Comparison of ENCODE assay signal across 14 cellular contexts in the genomic region with DNA sequence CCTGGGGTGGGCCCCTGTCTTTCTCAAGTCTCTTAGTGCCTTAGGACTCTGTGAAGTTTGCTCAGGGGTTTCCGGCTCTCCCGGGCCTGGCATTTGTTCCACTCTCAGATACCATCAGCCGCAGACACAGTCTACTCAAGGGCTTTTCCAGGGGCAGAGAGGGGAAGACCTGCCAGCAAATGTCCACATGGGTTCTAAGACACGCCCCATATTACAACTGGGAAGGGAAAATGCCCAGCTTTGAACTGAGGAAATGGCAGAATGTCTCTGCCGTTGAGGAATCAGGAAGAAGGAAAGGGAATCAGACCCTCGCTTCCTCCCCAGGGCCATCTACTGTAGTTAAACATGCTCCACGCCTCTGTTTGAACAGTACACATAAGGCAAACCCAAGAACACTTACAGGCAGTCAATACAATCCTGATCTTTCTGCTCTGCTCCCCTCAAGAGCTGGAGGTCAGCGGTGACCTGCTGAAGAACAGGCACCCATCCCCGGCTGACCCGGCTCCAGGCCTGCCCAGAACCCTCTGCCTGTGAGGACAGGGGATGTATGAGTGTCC. TPM values are rescaled to one million over a fixed set of nuclear protein-coding genes. Genes with fewer than 3 reads are reported as not detected.
DNase-seq lines count a peak whose midpoint lies in the region; ATAC-seq and TF ChIP-seq lines count a peak whose summit lies in the region.
"Had no signal": no experiment of that assay in that cellular context is flagged by ENCODE, and none has a peak within 500 bp of the region (broad histone marks: within the 10 kb centered on the region; RNA-seq: fewer than 3 reads in every experiment).

No MANE protein-coding gene starts in this region.

- intact Hi-C loops in Right ventricle myocardium inferior (cut with DNase I) = no loop called here
- intact Hi-C loops in cardiac septum (cut with DNase I) = no loop called here
- intact Hi-C loops in Right ventricle myocardium superior (cut with DNase I) = no loop called here

- DNase-seq in Right ventricle myocardium inferior (ENCODE audit: missing footprints) (peak; percentile 43), cardiac septum (ENCODE audit: low spot score) (no peak), Right ventricle myocardium superior (no peak), omental fat pad (ENCODE audit: low spot score) (no peak), NCI-H1105 treated with DMSO at 0.1 percent for 48 hours (lab: John Stamatoyannopoulos, UW) (no peak), HCEC 1CT (no peak)
- DNase-seq: activated T-cell treated with anti-CD3 and anti-CD28 coated beads, Interleukin-2, amount 50 U/mL, for 72 hours; cerebellar nuclear complex; NCI-H1092 treated with DMSO at 0.1 percent for 48 hours; NCI-H524; ovary; SHP77 treated with DMSO at 0.1 percent for 48 hours had no signal

- peak; percentile 70 for ATAC-seq in Right ventricle myocardium inferior
- peak; percentile 77 for ATAC-seq in Right ventricle myocardium superior (ENCODE audit: poor library complexity)
- ATAC-seq in omental fat pad (ENCODE audit: low FRiP score) = peak; percentile 47
- ATAC-seq in HG02884 (IDR thresholded peaks at IDR 0.05; ENCODE audit: unreplicated experiment) = no peak
- no peak for ATAC-seq in GM19395 (IDR thresholded peaks at IDR 0.05; ENCODE audit: unreplicated experiment)

- no peak for TF ChIP-seq CTCF in omental fat pad (IDR thresholded peaks at IDR 0.05)

RNA-seq across cellular contexts. Expression of gene CCDC85C, which starts 7.9 kb away (rescaled TPM):
- total RNA-seq in Right ventricle myocardium inferior = 53.1 TPM
- 21.4 TPM for total RNA-seq in cardiac septum
- 46.6 TPM for total RNA-seq in Right ventricle myocardium superior
- total RNA-seq in omental fat pad = 10 to 100 TPM in 2 of 4 donors, 1 to 10 TPM in 2; 3.3 to 17.7 (median 8.3) TPM

RNA-seq across cellular contexts. Expression of gene HHIPL1, which starts 48.8 kb away (rescaled TPM):
- 1.5 TPM for total RNA-seq in Right ventricle myocardium inferior
- total RNA-seq in cardiac septum = 1.9 TPM
- total RNA-seq in Right ventricle myocardium superior = 1.6 TPM
- 1 to 10 TPM; 2.2 to 4.7 (median 3.6) TPM for total RNA-seq in omental fat pad

Comparison
In these comparisons a context has a peak if more than half of its experiments do, and no peak if none do; other contexts are left out.
1. ATAC-seq: peak in Right ventricle myocardium inferior (single experiment), Right ventricle myocardium superior (single experiment) and omental fat pad (single experiment); none in HG02884 (single experiment) and GM19395 (single experiment).